8 cellular contexts compared by ENCODE assay signal in genomic region chr20:2470051-2470431, GRCh38. TPM values are rescaled to one million over a fixed set of nuclear protein-coding genes. Genes with fewer than 3 reads are reported as not detected.
DNase-seq lines count a peak whose midpoint lies in the region; ATAC-seq, FAIRE-seq and TF ChIP-seq lines count a peak whose summit lies in the region.

No MANE protein-coding gene starts in this region.

- H3K36me3 ChIP-seq in gastroesophageal sphincter (peaks cover 0 to 30% of the 10 kb centered on the region in 2 donors), pancreas (peaks cover under 1 to 23% (median 19%) of the 10 kb centered on the region in 3 donors), tibial nerve (peaks cover 0 to 26% (median 8%) of the 10 kb centered on the region in 3 donors)

- TF ChIP-seq EP300 in gastroesophageal sphincter (IDR thresholded peaks at IDR 0.05) (no peak), tibial nerve (IDR thresholded peaks at IDR 0.05) (no peak)

- FAIRE-seq in pancreas (lab: Jason Lieb, UNC): no peak

- DNase-seq in AML-193 (lab: John Stamatoyannopoulos, UW): peak; percentile 31 to 33
- peak; percentile 62 for DNase-seq in GM19240 (ENCODE audit: insufficient read length, low spot score)
- DNase-seq in HS-27A (ENCODE audit: low read depth): peak; percentile 38
- peak; percentile 69 for DNase-seq in RPMI7951 (ENCODE audit: low read depth)
- peak; percentile 45 for DNase-seq in activated gamma-delta T cell treated with anti-CD3 and anti-CD28 coated beads, Interleukin-2, amount 50 U/mL, for 16 hours (ENCODE audit: low read depth)
- DNase-seq in pancreas: peak in 5 of 6 donors; percentile 18 to 42 (median 37)
- peak in 1 of 2 donors; percentile 12 for DNase-seq in tibial nerve (ENCODE audit: low spot score in 2 of 2)

- H3K27ac ChIP-seq in gastroesophageal sphincter (peak overlapping the region; percentile 75 to 96 (median 90)), pancreas (peak overlapping the region; percentile 62 to 95 (median 80)), tibial nerve (peak overlapping the region; percentile 80 to 94 (median 88))

- ATAC-seq in gastroesophageal sphincter (no peak), pancreas (peak; percentile 38 to 75 (median 54))

- 0% methylated on average over 11 to 13 of the region's 16 CpGs for WGBS in gastroesophageal sphincter (ENCODE audit: low coverage in 1 of 2), 2 donors
- 0% methylated on average over 16 of the region's 16 CpGs for WGBS in pancreas, 2 donors
- 0% methylated on average over 16 of the region's 16 CpGs for WGBS in tibial nerve, 2 donors

- peaks cover 0 to 39% (median 14%) of the 10 kb centered on the region in 3 donors for H3K4me1 ChIP-seq in gastroesophageal sphincter
- peaks cover 0 to 15% (median 10%) of the 10 kb centered on the region in 3 donors for H3K4me1 ChIP-seq in pancreas
- H3K4me1 ChIP-seq in tibial nerve: peaks cover 0 to 43% (median 3%) of the 10 kb centered on the region in 4 donors

- intact Hi-C loops in pancreas (cut with DNase I): no loop called here

- H3K27me3 ChIP-seq in gastroesophageal sphincter (no peaks in the 10 kb centered on the region), pancreas (no peaks in the 10 kb centered on the region), tibial nerve (no peaks in the 10 kb centered on the region)

- no peak for TF ChIP-seq CTCF in gastroesophageal sphincter (IDR thresholded peaks at IDR 0.05)
- no peak for TF ChIP-seq CTCF in pancreas (IDR thresholded peaks at IDR 0.05)
- no peak for TF ChIP-seq CTCF in tibial nerve (IDR thresholded peaks at IDR 0.05)

- TF ChIP-seq POLR2A in gastroesophageal sphincter (IDR thresholded peaks at IDR 0.05) (no peak), tibial nerve (IDR thresholded peaks at IDR 0.05) (no peak)

- H3K4me3 ChIP-seq in gastroesophageal sphincter (peak overlapping the region; percentile 75 to 79), pancreas (peak overlapping the region; percentile 48 to 95 (median 76)), tibial nerve (peak overlapping the region; percentile 55 to 80 (median 74))

- H3K9me3 ChIP-seq in gastroesophageal sphincter (no peaks in the 10 kb centered on the region), pancreas (no peaks in the 10 kb centered on the region), tibial nerve (no peaks in the 10 kb centered on the region)

RNA-seq across cellular contexts. Expression of gene SNRPB, which starts 0.5 kb away (rescaled TPM):
- 821 and 1,182 TPM in 2 replicates for total RNA-seq in RPMI7951 (2014; rRNA removed; shearing (Covaris generic))
- total RNA-seq in gastroesophageal sphincter (100 to 1,000 TPM; 154 to 212 (median 204) TPM), pancreas (10 to 100 TPM; 18.4 to 54.5 (median 46.2) TPM), tibial nerve (100 to 1,000 TPM; 129 to 198 (median 134) TPM)
- polyA plus RNA-seq in pancreas: 10 to 100 TPM; 48.8 to 87.2 TPM

RNA-seq across cellular contexts. Expression of gene ZNF343, which starts 38.7 kb away (rescaled TPM):
- total RNA-seq in RPMI7951 (2014; rRNA removed; shearing (Covaris generic)): 15.6 and 22.8 TPM in 2 replicates
- total RNA-seq in gastroesophageal sphincter (10 to 100 TPM; 10.3 to 16.8 (median 12.5) TPM), pancreas (1 to 10 TPM; 3.2 to 6.9 (median 4.2) TPM), tibial nerve (10 to 100 TPM; 12.0 to 15.6 (median 13.6) TPM)
- 1 to 10 TPM; 4.8 to 7.4 TPM for polyA plus RNA-seq in pancreas
